8 cellular contexts compared by ENCODE assay signal in the genomic region with DNA sequence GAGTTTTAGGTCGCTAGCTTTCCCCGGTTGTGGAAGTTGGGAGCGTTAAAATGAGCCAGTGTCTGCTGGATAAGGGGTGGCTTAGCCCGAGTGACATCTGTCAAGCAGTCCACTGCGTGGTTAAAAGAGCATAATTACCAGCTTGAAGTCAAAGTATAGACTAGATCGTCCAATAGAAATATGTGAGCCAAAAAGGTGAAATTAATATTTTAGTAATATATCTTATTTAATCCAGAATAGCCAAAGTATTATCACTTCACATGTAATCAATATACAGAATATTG. TPM values are rescaled to one million over a fixed set of nuclear protein-coding genes. Genes with fewer than 3 reads are reported as not detected.
DNase-seq lines count a peak whose midpoint lies in the region; ATAC-seq and TF ChIP-seq lines count a peak whose summit lies in the region.

No MANE protein-coding gene starts in this region.

- H3K4me3 Mint-ChIP-seq in Caco-2 (ENCODE audit: unreplicated experiment) = peak overlapping the region; percentile 99

- peak overlapping the region; percentile 73 for H3K4me3 ChIP-seq in Caco-2 (ENCODE audit: low read depth, low read length)
- peak overlapping the region; percentile 79 to 86 (median 83) for H3K4me3 ChIP-seq in breast epithelium
- H3K4me3 ChIP-seq in mucosa of descending colon = peak overlapping the region; percentile 39

- TF ChIP-seq POLR2A in breast epithelium (IDR thresholded peaks at IDR 0.05) = no peak

- ATAC-seq in HG03280 (IDR thresholded peaks at IDR 0.05; ENCODE audit: unreplicated experiment) (peak; percentile 9), mucosa of descending colon (peak; percentile 17)

- H3K4me1 Mint-ChIP-seq in Caco-2 (ENCODE audit: low read depth, unreplicated experiment) = peaks cover 6% of the 10 kb centered on the region

- BruUV-seq in Caco-2 (replicated peaks; lab: Mats Ljungman, UMichigan) = no TSS peak

- no peaks in the 10 kb centered on the region for H3K27me3 Mint-ChIP-seq in Caco-2 (ENCODE audit: insufficient read depth, unreplicated experiment)

- 0 out of 2 replicates have a peak, but pooled peaks cover 3% of the 10 kb centered on the region for H3K4me1 ChIP-seq in Caco-2
- no peaks in the 10 kb centered on the region for H3K4me1 ChIP-seq in breast epithelium
- peaks cover 14% of the 10 kb centered on the region for H3K4me1 ChIP-seq in mucosa of descending colon (ENCODE audit: low read depth)

- H3K27ac ChIP-seq in breast epithelium = peak overlapping the region; percentile 78 to 80

- intact Hi-C loops in Caco-2 (cut with micrococcal nuclease; ENCODE audit: unreplicated experiment) (no loop called here), breast epithelium (cut with DNase I; ENCODE audit: low total_unique reads) (no loop called here), mucosa of descending colon (cut with DNase I, micrococcal nuclease) (no loop called here)

- H3K27ac Mint-ChIP-seq in Caco-2 (ENCODE audit: unreplicated experiment) = peak overlapping the region; percentile 90

- TF ChIP-seq CTCF in Caco-2 (IDR thresholded peaks at IDR 0.05; ENCODE audit: insufficient read depth in 1 of 2, low read depth in 1 of 2, low read length in 1 of 2, severe bottlenecking in 1 of 2, unreplicated experiment in 1 of 2) = no peak
- no peak for TF ChIP-seq CTCF in breast epithelium (IDR thresholded peaks at IDR 0.05)
- no peak for TF ChIP-seq CTCF in mucosa of descending colon (IDR thresholded peaks at IDR 0.05)

- no peaks in the 10 kb centered on the region for H3K9me3 Mint-ChIP-seq in Caco-2 (ENCODE audit: unreplicated experiment)

- POLR2A ChIA-PET in Caco-2 (lab: Charles Lee) = no interaction called here

- CTCF ChIA-PET in Caco-2 (lab: Charles Lee) = no interaction called here

- H3K36me3 ChIP-seq in Caco-2 (ENCODE audit: control insufficient read depth, insufficient read depth, low read length) = no peaks in the 10 kb centered on the region
- no peaks in the 10 kb centered on the region for H3K36me3 ChIP-seq in breast epithelium
- H3K36me3 ChIP-seq in mucosa of descending colon (ENCODE audit: low read depth) = no peaks in the 10 kb centered on the region

- no peaks in the 10 kb centered on the region for H3K9me3 ChIP-seq in Caco-2
- H3K9me3 ChIP-seq in breast epithelium = no peaks in the 10 kb centered on the region
- H3K9me3 ChIP-seq in mucosa of descending colon = no peaks in the 10 kb centered on the region

- H3K36me3 Mint-ChIP-seq in Caco-2 (ENCODE audit: insufficient read depth, unreplicated experiment) = no peaks in the 10 kb centered on the region

- no peak for DNase-seq in Caco-2
- no peak for DNase-seq in breast epithelium (ENCODE audit: low spot score in 2 of 2)
- DNase-seq in mucosa of descending colon = no peak
- DNase-seq in NCI-H2081 (lab: John Stamatoyannopoulos, UW) = no peak
- DNase-seq in ureter (ENCODE audit: low spot score) = no peak
- DNase-seq in T1000 (lab: John Stamatoyannopoulos, UW) = no peak
- no peak for DNase-seq in mucosa of gallbladder (ENCODE audit: low spot score)

- H3K27me3 ChIP-seq in Caco-2 (replicated peaks; ENCODE audit: control insufficient read depth, insufficient read depth, low read length) = no peaks in the 10 kb centered on the region
- no peaks in the 10 kb centered on the region for H3K27me3 ChIP-seq in breast epithelium

RNA-seq across cellular contexts. Expression of gene COMMD1, which starts 0.7 kb away (rescaled TPM):
- total RNA-seq in Caco-2 (2022) (50.0 and 56.7 TPM in 2 replicates), breast epithelium (10 to 100 TPM; 38.4 to 63.8 (median 56.4) TPM), mucosa of descending colon (10 to 100 TPM; 21.5 to 33.5 (median 24.8) TPM), ureter (34.0 TPM), mucosa of gallbladder (35.0 TPM)

RNA-seq across cellular contexts. Expression of gene CCT4, which starts 17.7 kb away (rescaled TPM):
- total RNA-seq in Caco-2 (2022) (306 and 307 TPM in 2 replicates), breast epithelium (100 to 1,000 TPM in 1 of 3 donors, 10 to 100 TPM in 2; 73.3 to 119 (median 82.9) TPM), mucosa of descending colon (100 to 1,000 TPM in 1 of 3 donors, 10 to 100 TPM in 2; 65.7 to 104 (median 80.4) TPM), ureter (122 TPM), mucosa of gallbladder (114 TPM)

RNA-seq across cellular contexts. Expression of gene FAM161A, which starts 52.3 kb away (rescaled TPM):
- total RNA-seq in Caco-2 (2022) (9.1 and 9.8 TPM in 2 replicates), breast epithelium (1 to 10 TPM; 3.5 to 4.0 (median 3.6) TPM), mucosa of descending colon (1 to 10 TPM in 2 of 3 donors, under 1 TPM in 1; 0.78 to 4.4 (median 1.2) TPM), ureter (2.7 TPM), mucosa of gallbladder (3.8 TPM)
